In the genomic region with DNA sequence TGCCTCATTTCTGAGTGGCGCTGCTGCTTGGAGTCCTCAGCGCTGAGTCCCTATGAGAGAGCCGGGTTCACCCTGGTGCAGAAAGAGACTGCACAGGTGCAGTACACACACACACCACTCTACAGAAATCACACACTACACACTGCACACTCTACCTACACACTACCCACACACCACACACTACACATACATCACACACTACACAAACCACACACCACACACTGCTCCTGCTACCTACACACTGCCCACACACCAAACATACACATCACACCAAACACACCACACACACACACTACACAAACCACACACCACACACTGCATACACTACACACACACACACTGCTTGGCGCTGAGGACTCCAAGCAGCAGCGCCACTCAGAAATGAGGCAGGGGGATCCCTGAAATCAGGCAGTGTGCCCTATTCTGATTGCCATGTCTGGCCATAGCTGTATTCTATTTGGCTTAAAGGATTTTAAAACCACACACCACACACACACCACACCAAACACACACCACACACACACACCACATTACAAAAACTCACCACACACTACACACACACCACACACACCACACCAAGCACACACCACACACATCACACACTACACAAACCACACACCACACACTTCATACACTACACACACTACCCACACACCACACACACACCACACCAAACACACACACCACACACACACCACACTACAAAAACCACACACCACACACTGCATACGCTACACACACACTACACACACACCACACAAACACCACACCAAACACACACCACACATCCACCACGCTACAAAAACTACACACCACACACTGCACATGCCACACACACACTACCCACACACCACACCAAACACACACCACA, we compare ENCODE assay signal across 1 cellular context.
TF ChIP-seq lines count a peak whose summit lies in the region.

No MANE protein-coding gene starts in this region.

TF ChIP-seq in H1, 55 proteins besides CTCF, POLR2A, EP300 and RAD21:
- TF ChIP-seq SP1 (IDR thresholded peaks at IDR 0.05; ENCODE audit: low read depth, low read length) (no peak), SIX5 (IDR thresholded peaks at IDR 0.05; ENCODE audit: low read depth, low read length) (no peak), CHD1 (IDR thresholded peaks at IDR 0.05; ENCODE audit: low read depth, low read length) (no peak), ZNF274 (IDR thresholded peaks at IDR 0.05; ENCODE audit: borderline replicate concordance, extremely low read depth, low read length) (no peak), JUND (IDR thresholded peaks at IDR 0.05; ENCODE audit: low read length) (no peak), RFX5 (IDR thresholded peaks at IDR 0.05; ENCODE audit: borderline replicate concordance, low read depth, low read length) (no peak), TBP (IDR thresholded peaks at IDR 0.05; ENCODE audit: low read depth, low read length) (no peak), CBX8 (IDR thresholded peaks at IDR 0.05; ENCODE audit: borderline replicate concordance, low read depth, low read length) (no peak), RBBP5 (IDR thresholded peaks at IDR 0.05; ENCODE audit: borderline replicate concordance, low read depth, low read length) (no peak), RNF2 (IDR thresholded peaks at IDR 0.05; ENCODE audit: borderline replicate concordance, low read depth, low read length, missing control alignments, poor library complexity, severe bottlenecking) (no peak)
